Comparison of ENCODE assay signal across 9 cellular contexts in genomic region chr17:76567634-76568432, GRCh38. TPM values are rescaled to one million over a fixed set of nuclear protein-coding genes. Genes with fewer than 3 reads are reported as not detected.
DNase-seq lines count a peak whose midpoint lies in the region; ATAC-seq and TF ChIP-seq lines count a peak whose summit lies in the region.
"Had no signal": no experiment of that assay in that cellular context is flagged by ENCODE, and none has a peak within 500 bp of the region (broad histone marks: within the 10 kb centered on the region; RNA-seq: fewer than 3 reads in every experiment).

No MANE protein-coding gene starts in this region.

- intact Hi-C loops in posterior vena cava (cut with DNase I): no loop called here

- TF ChIP-seq POLR2A in erythroblast (IDR thresholded peaks at IDR 0.05; ENCODE audit: low read length): no peak

- ATAC-seq in GM21786 (IDR thresholded peaks at IDR 0.05; ENCODE audit: unreplicated experiment) (no peak), GM21381 (IDR thresholded peaks at IDR 0.05; ENCODE audit: unreplicated experiment) (no peak)

- DNase-seq in DMS53 (lab: John Stamatoyannopoulos, UW) (peak; percentile 48), DMS53 treated with DMSO at 0.1 percent for 48 hours (lab: John Stamatoyannopoulos, UW; ENCODE audit: unreplicated experiment) (no peak), NOMO-1 treated with DMSO at 0.1 percent for 48 hours (lab: John Stamatoyannopoulos, UW; ENCODE audit: unreplicated experiment) (peak; percentile 75), erythroblast (lab: John Stamatoyannopoulos, UW) (peak; percentile 49 to 50), posterior vena cava (ENCODE audit: low spot score) (peak; percentile 79), COLO829 (ENCODE audit: low spot score) (no peak)
- DNase-seq: MM.1S had no signal

RNA-seq across cellular contexts. Expression of gene ST6GALNAC2, which starts 17.8 kb away (rescaled TPM):
- 1 to 10 TPM; 3.0 to 3.1 TPM for total RNA-seq in posterior vena cava

RNA-seq across cellular contexts. Expression of gene PRCD, which starts 28.0 kb away (rescaled TPM):
- 1 to 10 TPM; 1.6 to 4.7 TPM for total RNA-seq in posterior vena cava

RNA-seq across cellular contexts. Expression of gene CYGB, which starts 30.3 kb away (rescaled TPM):
- 10 to 100 TPM; 16.3 to 24.5 TPM for total RNA-seq in posterior vena cava

Comparison
In these comparisons a context has a peak if more than half of its experiments do, and no peak if none do; other contexts are left out.
1. DNase-seq: peak in DMS53 (single experiment), NOMO-1 treated with DMSO at 0.1 percent for 48 hours (single experiment), erythroblast (2 of 2) and posterior vena cava (single experiment); none in DMS53 treated with DMSO at 0.1 percent for 48 hours (single experiment) and COLO829 (single experiment).